Comparison of ENCODE assay signal across 12 cellular contexts in the genomic region with DNA sequence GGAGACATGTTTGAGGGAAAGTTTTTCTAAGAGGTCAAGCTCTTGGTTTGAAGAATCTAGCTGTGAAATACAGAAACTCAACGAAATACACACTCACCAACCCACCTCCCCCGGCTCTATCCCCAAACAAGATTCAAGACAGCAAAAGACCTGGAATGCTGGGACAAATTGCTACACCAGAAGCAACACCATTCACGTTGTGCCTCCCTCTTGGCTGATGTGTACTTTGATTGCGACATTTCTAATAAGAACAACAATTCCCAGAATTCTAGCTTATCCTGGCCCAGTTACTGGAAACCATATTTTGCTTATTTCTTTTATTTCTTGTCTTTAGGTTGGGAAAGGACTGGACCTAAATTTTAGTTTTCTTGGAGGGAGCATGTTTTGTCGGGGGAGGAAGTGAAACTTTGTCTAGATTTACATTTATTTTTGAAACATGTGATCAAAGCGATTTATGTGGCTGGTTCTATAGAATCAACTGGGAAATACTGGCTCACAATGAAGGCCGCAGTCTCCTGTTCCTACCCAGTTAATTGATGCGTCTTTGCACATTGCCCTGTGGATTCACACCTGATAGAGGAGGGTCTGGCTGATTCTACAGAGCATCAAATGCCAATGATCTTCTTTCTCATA. TPM values are rescaled to one million over a fixed set of nuclear protein-coding genes. Genes with fewer than 3 reads are reported as not detected.
DNase-seq lines count a peak whose midpoint lies in the region; ATAC-seq, FAIRE-seq and TF ChIP-seq lines count a peak whose summit lies in the region.
"Had no signal": no experiment of that assay in that cellular context is flagged by ENCODE, and none has a peak within 500 bp of the region (broad histone marks: within the 10 kb centered on the region; RNA-seq: fewer than 3 reads in every experiment).

No MANE protein-coding gene starts in this region.

- H3K36me3 Mint-ChIP-seq in naive thymus-derived CD4-positive, alpha-beta T cell, result no peaks in the 10 kb centered on the region

- H3K4me3 ChIP-seq in IMR-90 (ENCODE audit: insufficient read depth, low read depth, low read length) (no peak overlapping the region), bronchial epithelial cell (ENCODE audit: low read depth, low read length) (no peak overlapping the region), left lung (no peak overlapping the region), thoracic aorta (peak overlapping the region; percentile 5)
- no peak overlapping the region for H3K4me3 ChIP-seq in naive thymus-derived CD4-positive, alpha-beta T cell (ENCODE audit: low read length)

- no peak overlapping the region for H2AK5ac ChIP-seq in IMR-90 (ENCODE audit: low read depth, low read length)

- H3K27me3 ChIP-seq in IMR-90 (ENCODE audit: control insufficient read depth, insufficient read depth, low read length), result peaks cover 39% of the 10 kb centered on the region
- peaks cover 8% of the 10 kb centered on the region for H3K27me3 ChIP-seq in bronchial epithelial cell (ENCODE audit: control insufficient read depth, insufficient read depth, low read length)
- no peaks in the 10 kb centered on the region for H3K27me3 ChIP-seq in left lung
- no peaks in the 10 kb centered on the region for H3K27me3 ChIP-seq in thoracic aorta (replicated peaks; ENCODE audit: insufficient read depth)
- no peaks in the 10 kb centered on the region for H3K27me3 ChIP-seq in naive thymus-derived CD4-positive, alpha-beta T cell (ENCODE audit: control insufficient read depth in 2 of 2, insufficient read depth in 2 of 2, low read length in 2 of 2)

- H2BK120ac ChIP-seq in IMR-90 (ENCODE audit: low read depth, low read length), result peak overlapping the region; percentile 26; the same call in 1 of the 2 replicates

- FAIRE-seq in bronchial epithelial cell (lab: Jason Lieb, UNC), result no peak
- FAIRE-seq: D721Med had no signal

- intact Hi-C loops in IMR-90 (cut with micrococcal nuclease), result no loop called here
- intact Hi-C loops in left lung (cut with DNase I), result no loop called here
- intact Hi-C loops in naive thymus-derived CD4-positive, alpha-beta T cell (cut with micrococcal nuclease), result no loop called here

- H3K4me1 ChIP-seq in IMR-90 (ENCODE audit: control insufficient read depth, insufficient read depth, low read length) (peaks cover 5% of the 10 kb centered on the region; the same call in 1 of the 2 replicates), left lung (peaks cover 3 to 7% of the 10 kb centered on the region in 2 donors), thoracic aorta (ENCODE audit: control insufficient read depth in 1 of 2, low read depth in 2 of 2) (peaks cover 15 to 27% of the 10 kb centered on the region in 2 donors)
- H3K4me1 ChIP-seq in naive thymus-derived CD4-positive, alpha-beta T cell (ENCODE audit: control insufficient read depth in 2 of 2, insufficient read depth in 2 of 2, low read length in 2 of 2), result no peaks in the 10 kb centered on the region

- peak; percentile 61 for ATAC-seq in IMR-90 (ENCODE audit: low read depth)
- peak; percentile 79 for ATAC-seq in left lung
- peak; percentile 49 for ATAC-seq in thoracic aorta (ENCODE audit: insufficient number of reproducible peaks, low FRiP score, low read depth)
- ATAC-seq in naive thymus-derived CD4-positive, alpha-beta T cell, result no peak

- no peak overlapping the region for H2AK9ac ChIP-seq in IMR-90 (replicated peaks; ENCODE audit: low read depth, low read length, poor library complexity)

- no peak overlapping the region for H3K56ac ChIP-seq in IMR-90 (ENCODE audit: extremely low read depth, insufficient read depth, low read length)

- no peak overlapping the region for H2BK5ac ChIP-seq in IMR-90 (ENCODE audit: low read depth, low read length, poor library complexity, severe bottlenecking)

- H3K79me1 ChIP-seq in IMR-90 (ENCODE audit: low read depth in 1 of 2, low read length in 2 of 2), result no peaks in the 10 kb centered on the region

- peak overlapping the region; percentile 52; the same call in 1 of the 2 replicates for H2BK20ac ChIP-seq in IMR-90 (ENCODE audit: low read depth, low read length)

- no peak overlapping the region for H3K23ac ChIP-seq in IMR-90 (ENCODE audit: low read depth, low read length)

- H4K8ac ChIP-seq in IMR-90 (ENCODE audit: low read depth in 2 of 2, low read length in 2 of 2), result 0 out of 4 replicates have a peak overlapping the region, but pooled peaks of 1 of the 2 experiments have one; percentile 1

- whole genome bisulfite sequencing in IMR-90 (ENCODE audit: extremely low coverage in 2 of 2, insufficient read length in 1 of 2), 2 experiments, result no CpG with 5 or more reads among the region's 8 CpGs

- H3K4me3 Mint-ChIP-seq in naive thymus-derived CD4-positive, alpha-beta T cell, result no peak overlapping the region

- DNase-seq in IMR-90 (peak; percentile 26), bronchial epithelial cell (ENCODE audit: low read depth) (peak; percentile 18), left lung (no peak), thoracic aorta (ENCODE audit: low spot score) (no peak), NCI-H446 (lab: John Stamatoyannopoulos, UW) (no peak)
- DNase-seq in naive thymus-derived CD4-positive, alpha-beta T cell, result no peak
- no peak for DNase-seq in effector CD4-positive, alpha-beta T cell
- DNase-seq: activated T-cell treated with anti-CD3 and anti-CD28 coated beads, Interleukin-2, amount 50 U/mL, for 48 hours; amygdala; NCI-H2171 had no signal

- TF ChIP-seq CTCF in IMR-90 (conservative IDR thresholded peaks at IDR 0.05; ENCODE audit: low read depth, low read length) (no peak), bronchial epithelial cell (IDR thresholded peaks at IDR 0.05; ENCODE audit: insufficient read depth, low read length, severe bottlenecking) (no peak), left lung (IDR thresholded peaks at IDR 0.05) (no peak), thoracic aorta (IDR thresholded peaks at IDR 0.05) (no peak)

- H3K4ac ChIP-seq in IMR-90 (ENCODE audit: low read depth, low read length), result no peak overlapping the region

- H2BK15ac ChIP-seq in IMR-90 (ENCODE audit: low read depth, low read length), result no peak overlapping the region

- dilution Hi-C loops in IMR-90 (cut with HindIII; ENCODE audit: low sequenced_read_pairs, unreplicated experiment), result no loop called here

- H3K9me1 ChIP-seq in IMR-90 (ENCODE audit: insufficient read depth, low read length), result 0 out of 2 replicates have a peak, but pooled peaks cover 5% of the 10 kb centered on the region

- TF ChIP-seq RAD21 in IMR-90 (IDR thresholded peaks at IDR 0.05; ENCODE audit: low read length), result no peak

- no peak overlapping the region for H3K14ac ChIP-seq in IMR-90 (replicated peaks; ENCODE audit: low read depth, low read length)

- H3K27ac ChIP-seq in IMR-90 (ENCODE audit: insufficient read depth, low read length), result peak overlapping the region; percentile 71; the same call in 1 of the 2 replicates
- peak overlapping the region; percentile 1 to 37 for H3K27ac ChIP-seq in left lung
- H3K27ac ChIP-seq in thoracic aorta, result peak overlapping the region in 1 of 2 donors; percentile 26
- no peak overlapping the region for H3K27ac ChIP-seq in naive thymus-derived CD4-positive, alpha-beta T cell (ENCODE audit: low read depth, low read length)

- BruUV-seq in IMR-90 (replicated peaks; lab: Mats Ljungman, UMichigan), result no TSS peak

- in situ Hi-C loops in IMR-90 (cut with MboI; ENCODE audit: low sequenced_read_pairs), result no loop called here

- no peak overlapping the region for H4K91ac ChIP-seq in IMR-90 (ENCODE audit: insufficient read depth, low read depth, low read length)

- no peaks in the 10 kb centered on the region for H4K20me1 ChIP-seq in IMR-90 (ENCODE audit: insufficient read depth, low read length)

- no peak overlapping the region for H3K4me2 ChIP-seq in IMR-90 (ENCODE audit: low read depth, low read length)

- POLR2A ChIA-PET in IMR-90 (lab: Charles Lee; ENCODE audit: unreplicated experiment), result no interaction called here
- POLR2A ChIA-PET in naive thymus-derived CD4-positive, alpha-beta T cell (lab: Charles Lee), result no interaction called here

- no peaks in the 10 kb centered on the region for H3K9me3 Mint-ChIP-seq in naive thymus-derived CD4-positive, alpha-beta T cell

- peak overlapping the region; percentile 94 for H3K18ac ChIP-seq in IMR-90 (ENCODE audit: low read depth, low read length)

- no peaks in the 10 kb centered on the region for H3K36me3 ChIP-seq in IMR-90 (ENCODE audit: control insufficient read depth, insufficient read depth, low read length)
- H3K36me3 ChIP-seq in bronchial epithelial cell (ENCODE audit: control insufficient read depth, insufficient read depth, low read length), result no peaks in the 10 kb centered on the region
- no peaks in the 10 kb centered on the region for H3K36me3 ChIP-seq in left lung
- no peaks in the 10 kb centered on the region for H3K36me3 ChIP-seq in thoracic aorta
- no peaks in the 10 kb centered on the region for H3K36me3 ChIP-seq in naive thymus-derived CD4-positive, alpha-beta T cell (ENCODE audit: control insufficient read depth in 2 of 3, insufficient read depth in 3 of 3, low read length in 3 of 3)

- no peaks in the 10 kb centered on the region for H3K9me3 ChIP-seq in IMR-90 (ENCODE audit: control insufficient read depth, insufficient read depth, low read length)
- H3K9me3 ChIP-seq in left lung, result no peaks in the 10 kb centered on the region
- no peaks in the 10 kb centered on the region for H3K9me3 ChIP-seq in thoracic aorta
- H3K9me3 ChIP-seq in naive thymus-derived CD4-positive, alpha-beta T cell (ENCODE audit: control insufficient read depth in 2 of 3, low read length in 3 of 3), result no peaks in the 10 kb centered on the region

- no peak for TF ChIP-seq POLR2A in IMR-90 (IDR thresholded peaks at IDR 0.05; ENCODE audit: low read depth, low read length)

- peaks cover 0 to 9% (median 0%) of the 10 kb centered on the region in 7 donors for H3K4me1 Mint-ChIP-seq in naive thymus-derived CD4-positive, alpha-beta T cell

- no peak overlapping the region; the same call in 1 of the 2 replicates for H3K9ac ChIP-seq in IMR-90 (ENCODE audit: low read depth, low read length)

- no peak overlapping the region for H3K27ac Mint-ChIP-seq in naive thymus-derived CD4-positive, alpha-beta T cell

- CTCF ChIA-PET in IMR-90 (lab: Yijun Ruan, JAX), result interaction anchor here (0.6 kb wide), 1 partner anchor 63 kb away, joined by 3 read pairs; no protein-coding TSS in a partner anchor
- CTCF ChIA-PET in naive thymus-derived CD4-positive, alpha-beta T cell (lab: Charles Lee), result no interaction called here

- no peak overlapping the region for H2AFZ ChIP-seq in IMR-90 (replicated peaks; ENCODE audit: low read length, poor library complexity)

- peak overlapping the region; percentile 95 for H4K5ac ChIP-seq in IMR-90 (ENCODE audit: low read depth, low read length)

- peaks cover 5 to 29% (median 10%) of the 10 kb centered on the region in 5 donors for H3K27me3 Mint-ChIP-seq in naive thymus-derived CD4-positive, alpha-beta T cell

RNA-seq across cellular contexts. Expression of gene LPIN1, which starts 29.6 kb away (rescaled TPM):
- total RNA-seq in IMR-90 (2012; rRNA removed) (21.3 and 21.7 TPM in 2 replicates), bronchial epithelial cell (7.0 and 12.1 TPM in 2 replicates), left lung (10 to 100 TPM; 33.1 to 47.2 TPM), thoracic aorta (10 to 100 TPM; 24.5 to 55.8 TPM)
- polyA plus RNA-seq in IMR-90 (2012; rRNA removed), result 24.4 and 25.1 TPM in 2 replicates
- 10.6 and 12.6 TPM in 2 replicates for polyA plus RNA-seq in IMR-90 (2012; cell fraction: cytosol; rRNA removed)
- 32.0 and 74.8 TPM in 2 replicates for polyA plus RNA-seq in IMR-90 (2012; cell fraction: nucleus; rRNA removed; ENCODE audit: low replicate concordance)
- 10 to 100 TPM; 68.6 to 88.1 (median 76.7) TPM for total RNA-seq in naive thymus-derived CD4-positive, alpha-beta T cell
- 10 to 100 TPM; 25.5 to 26.7 TPM for polyA plus RNA-seq in naive thymus-derived CD4-positive, alpha-beta T cell

RNA-seq across cellular contexts. Expression of gene NTSR2, which starts 46.8 kb away (rescaled TPM):
- total RNA-seq in IMR-90 (2012; rRNA removed) (not detected in 2 replicates), bronchial epithelial cell (not detected in 2 replicates), left lung (not detected), thoracic aorta (not detected)
- polyA plus RNA-seq in IMR-90 (2012; rRNA removed), result not detected in 2 replicates
- polyA plus RNA-seq in IMR-90 (2012; cell fraction: cytosol; rRNA removed), result not detected in 2 replicates
- polyA plus RNA-seq in IMR-90 (2012; cell fraction: nucleus; rRNA removed; ENCODE audit: low replicate concordance), result not detected in 2 replicates
- not detected for total RNA-seq in naive thymus-derived CD4-positive, alpha-beta T cell
- not detected for polyA plus RNA-seq in naive thymus-derived CD4-positive, alpha-beta T cell
- total RNA-seq: mononuclear cell had no signal

Comparison
In these comparisons a context has a peak if more than half of its experiments do, and no peak if none do; other contexts are left out.
1. DNase-seq: peak in IMR-90 (single experiment) and bronchial epithelial cell (single experiment); none in left lung (0 of 2), thoracic aorta (single experiment), naive thymus-derived CD4-positive, alpha-beta T cell (0 of 9), NCI-H446 (0 of 2) and effector CD4-positive, alpha-beta T cell (single experiment).